In the genomic region with DNA sequence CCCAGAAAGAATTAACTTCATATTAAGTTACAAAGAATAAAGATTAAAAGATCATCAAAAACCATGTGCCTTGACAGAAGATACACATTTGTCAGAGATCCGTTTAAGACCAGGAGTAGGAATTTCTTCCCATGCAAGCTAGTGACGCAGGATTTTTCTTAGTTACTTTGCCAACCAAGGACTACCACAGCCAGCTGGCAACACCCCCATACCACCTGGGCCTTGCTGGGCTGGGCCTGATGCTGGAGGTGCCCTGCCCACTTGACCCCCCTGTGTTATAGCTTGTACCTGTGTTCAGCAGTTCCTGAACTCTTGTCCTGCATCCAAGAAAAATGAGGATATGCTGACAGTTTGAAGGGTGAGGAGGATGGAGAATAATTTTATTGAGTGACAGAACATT, we compare ENCODE assay signal across 1 cellular context.
TF ChIP-seq lines count a peak whose summit lies in the region.

No MANE protein-coding gene starts in this region.

TF ChIP-seq in A549, 52 proteins besides CTCF, POLR2A, EP300 and RAD21 (continued from another document):
- no peak for TF ChIP-seq REST (IDR thresholded peaks at IDR 0.05)
- no peak for TF ChIP-seq ZFP36 (IDR thresholded peaks at IDR 0.05; ENCODE audit: borderline replicate concordance, partially characterized antibody)
- no peak for TF ChIP-seq HEYL (CRISPR knock-in tag; IDR thresholded peaks at IDR 0.05)
- TF ChIP-seq, protein P1, sequence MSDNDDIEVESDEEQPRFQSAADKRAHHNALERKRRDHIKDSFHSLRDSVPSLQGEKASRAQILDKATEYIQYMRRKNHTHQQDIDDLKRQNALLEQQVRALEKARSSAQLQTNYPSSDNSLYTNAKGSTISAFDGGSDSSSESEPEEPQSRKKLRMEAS (IDR thresholded peaks at IDR 0.05): no peak
- no peak for TF ChIP-seq TP53 (CRISPR knock-in tag; IDR thresholded peaks at IDR 0.05)
- no peak for TF ChIP-seq RNF2 (IDR thresholded peaks at IDR 0.05; ENCODE audit: borderline replicate concordance, low read depth)
- no peak for TF ChIP-seq EHF (CRISPR knock-in tag; IDR thresholded peaks at IDR 0.05)
- no peak for TF ChIP-seq FOSL2 (IDR thresholded peaks at IDR 0.05)
- no peak for TF ChIP-seq FOSL2 (CRISPR knock-in tag; IDR thresholded peaks at IDR 0.05)
- TF ChIP-seq KDM5A (IDR thresholded peaks at IDR 0.05): no peak
TF ChIP-seq in A549: peak in this region for 0.
